1 cellular context compared by ENCODE assay signal in the genomic region with DNA sequence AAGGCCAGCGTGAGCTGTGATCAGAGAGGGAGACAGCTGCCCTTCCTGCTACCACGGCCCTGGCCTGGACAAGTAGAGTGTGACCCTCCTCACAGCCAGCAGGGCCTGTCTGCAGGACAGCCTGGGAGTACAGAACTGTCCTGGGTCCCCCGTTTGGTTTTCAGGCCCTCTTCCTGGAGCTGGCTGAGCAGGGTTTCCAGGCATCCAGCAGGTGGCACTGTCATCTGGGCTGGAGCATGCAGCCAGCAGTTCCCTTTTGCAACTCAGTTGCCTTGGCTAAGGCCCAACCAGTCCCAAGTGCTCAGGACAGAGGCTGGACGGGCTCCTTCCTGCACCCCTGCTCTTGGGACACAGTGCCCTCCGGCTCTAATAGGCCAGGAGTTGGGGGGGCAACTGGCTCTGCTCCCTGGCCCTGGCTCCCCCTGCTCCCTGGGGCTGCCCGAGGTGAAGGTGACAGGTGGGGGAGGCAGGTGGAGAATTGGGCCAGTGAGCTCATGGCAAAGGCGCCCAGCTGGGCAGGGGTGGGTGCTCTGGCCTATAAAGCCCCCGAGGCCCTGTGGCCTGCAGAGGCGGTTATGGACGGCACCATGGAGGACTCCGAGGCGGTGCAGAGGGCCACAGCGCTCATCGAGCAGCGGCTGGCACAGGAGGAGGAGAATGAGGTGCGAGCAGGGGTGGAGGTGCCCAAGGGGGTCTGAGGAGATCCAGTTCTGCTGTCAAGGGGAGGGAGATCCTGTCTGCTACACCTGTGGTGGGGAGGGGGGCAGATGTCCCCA.
A peak's percentile ranks its signal among the peaks of the same experiment; 100 is the strongest.
TF ChIP-seq lines count a peak whose summit lies in the region.

ANKRD2 (plus strand) TSS at position 566 of the 776 bp plus-strand sequence; CDS start at position 576, 10 bp downstream.

TF ChIP-seq in A549, 52 proteins besides CTCF, POLR2A, EP300 and RAD21 (continued from another document):
- TF ChIP-seq E2F6 (IDR thresholded peaks at IDR 0.05; ENCODE audit: borderline replicate concordance, low read depth) (no peak), GATA3 (IDR thresholded peaks at IDR 0.05; ENCODE audit: borderline replicate concordance) (no peak), MAFK (IDR thresholded peaks at IDR 0.05; ENCODE audit: partially characterized antibody) (no peak), CBX2 (IDR thresholded peaks at IDR 0.05; ENCODE audit: borderline replicate concordance, low read depth) (no peak), TP53 (CRISPR knock-in tag; IDR thresholded peaks at IDR 0.05) (no peak), SMC3 (IDR thresholded peaks at IDR 0.05) (peak; percentile 97), TFCP2L1 (CRISPR knock-in tag; IDR thresholded peaks at IDR 0.05) (no peak), EHF (CRISPR knock-in tag; IDR thresholded peaks at IDR 0.05) (no peak), CEBPB (IDR thresholded peaks at IDR 0.05) (peak in 1 of 2 experiments; percentile 77; a peak in 2 of 4 replicates)
- TF ChIP-seq, protein P1, sequence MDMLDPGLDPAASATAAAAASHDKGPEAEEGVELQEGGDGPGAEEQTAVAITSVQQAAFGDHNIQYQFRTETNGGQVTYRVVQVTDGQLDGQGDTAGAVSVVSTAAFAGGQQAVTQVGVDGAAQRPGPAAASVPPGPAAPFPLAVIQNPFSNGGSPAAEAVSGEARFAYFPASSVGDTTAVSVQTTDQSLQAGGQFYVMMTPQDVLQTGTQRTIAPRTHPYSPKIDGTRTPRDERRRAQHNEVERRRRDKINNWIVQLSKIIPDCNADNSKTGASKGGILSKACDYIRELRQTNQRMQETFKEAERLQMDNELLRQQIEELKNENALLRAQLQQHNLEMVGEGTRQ (IDR thresholded peaks at IDR 0.05), result no peak
- TF ChIP-seq, protein P2, sequence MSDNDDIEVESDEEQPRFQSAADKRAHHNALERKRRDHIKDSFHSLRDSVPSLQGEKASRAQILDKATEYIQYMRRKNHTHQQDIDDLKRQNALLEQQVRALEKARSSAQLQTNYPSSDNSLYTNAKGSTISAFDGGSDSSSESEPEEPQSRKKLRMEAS (IDR thresholded peaks at IDR 0.05), result peak; percentile 69
